Comparison of ENCODE assay signal across 24 cellular contexts in the genomic region with DNA sequence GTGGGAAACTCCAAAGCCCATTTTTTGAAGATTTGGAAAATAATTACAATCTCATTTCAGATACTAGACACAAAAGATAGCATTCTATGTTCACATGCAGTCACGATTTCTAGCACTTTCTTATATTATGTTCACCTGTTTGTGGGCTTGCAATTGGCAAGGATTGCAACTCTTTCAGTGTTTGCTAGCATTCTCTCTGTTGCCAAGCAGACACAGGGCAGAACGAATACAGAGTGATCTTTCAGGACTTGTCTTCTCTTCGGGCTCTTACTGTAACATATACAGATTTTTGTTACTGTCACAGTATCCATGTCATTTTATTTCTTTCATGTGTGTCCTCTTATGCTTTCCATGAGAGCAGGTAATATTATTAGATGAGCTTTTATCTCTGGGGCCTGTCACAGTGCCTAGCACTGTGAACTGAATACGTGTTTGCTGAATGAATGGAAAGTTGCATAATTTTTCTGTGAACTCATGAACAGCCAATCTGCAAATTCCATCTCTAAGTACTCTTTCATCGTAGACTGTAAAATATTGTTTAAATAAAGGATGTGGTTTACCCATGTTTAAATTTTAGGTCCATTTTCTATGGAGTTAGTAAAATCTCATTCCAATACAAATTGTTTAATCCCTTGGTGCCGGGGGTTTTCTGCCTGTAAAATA.
DNase-seq lines count a peak whose midpoint lies in the region; ATAC-seq, FAIRE-seq and TF ChIP-seq lines count a peak whose summit lies in the region.
"Had no signal": no experiment of that assay in that cellular context is flagged by ENCODE, and none has a peak within 500 bp of the region (broad histone marks: within the 10 kb centered on the region; RNA-seq: fewer than 3 reads in every experiment).

No MANE protein-coding gene starts in this region.

- intact Hi-C loops in HepG2 (cut with micrococcal nuclease; ENCODE audit: unreplicated experiment) (no loop called here), stomach (cut with DNase I; ENCODE audit: low total_unique reads) (no loop called here), sigmoid colon (cut with DNase I) (no loop called here)

- 2% methylated on average over 6 of the region's 6 CpGs for WGBS in HepG2 (ENCODE audit: low lambda C conversion rate)
- WGBS in stomach, 5 donors, result 58 to 75% (median 61%) methylated on average over 6 of the region's 6 CpGs
- WGBS in sigmoid colon, 2 donors, result 76 to 84% methylated on average over 6 of the region's 6 CpGs

- no peak overlapping the region for H3K4me3 Mint-ChIP-seq in astrocyte (ENCODE audit: unreplicated experiment)
- no peak overlapping the region for H3K4me3 Mint-ChIP-seq in stimulated activated naive CD8-positive, alpha-beta T cell treated with anti-CD3 and anti-CD28 coated beads, Interleukin-15, amount 100 ng/mL, for 72 hours
- H3K4me3 Mint-ChIP-seq: naive thymus-derived CD8-positive, alpha-beta T cell had no signal

- peaks cover 15% of the 10 kb centered on the region for H3K4me1 Mint-ChIP-seq in astrocyte (ENCODE audit: low read depth, unreplicated experiment)
- H3K4me1 Mint-ChIP-seq in stimulated activated naive CD8-positive, alpha-beta T cell treated with anti-CD3 and anti-CD28 coated beads, Interleukin-15, amount 100 ng/mL, for 72 hours, result no peaks in the 10 kb centered on the region
- H3K4me1 Mint-ChIP-seq: naive thymus-derived CD8-positive, alpha-beta T cell had no signal

- DNase-seq in HT-29 (ENCODE audit: low spot score) (peak; percentile 15), astrocyte (ENCODE audit: low read depth) (peak; percentile 33), HepG2 (ENCODE audit: low spot score) (peak; percentile 78), urothelium cell line (ENCODE audit: low spot score) (no peak), stomach (no peak), sigmoid colon (no peak)
- DNase-seq in stimulated activated naive CD8-positive, alpha-beta T cell treated with anti-CD3 and anti-CD28 coated beads, Interleukin-15, amount 100 ng/mL, for 72 hours, result no peak
- DNase-seq: activated CD4-positive, alpha-beta T cell treated with anti-CD3 and anti-CD28 coated beads for 4 hours; activated naive CD4-positive, alpha-beta T cell treated with anti-CD3 and anti-CD28 coated beads, Interleukin-2, amount 50 U/mL, for 16 hours; aorta; cerebellar nuclear complex; DMS79; effector CD8-positive, alpha-beta T cell; kidney; naive thymus-derived CD8-positive, alpha-beta T cell; NCI-H1092 treated with DMSO at 0.1 percent for 48 hours; NCI-H2029 treated with DMSO at 0.1 percent for 48 hours; ovary; T-helper 1 cell had no signal

- no peaks in the 10 kb centered on the region for H3K9me3 ChIP-seq in astrocyte (ENCODE audit: insufficient read depth, low read depth, low read length)
- H3K9me3 ChIP-seq in HepG2 (ENCODE audit: low read length), result no peaks in the 10 kb centered on the region
- H3K9me3 ChIP-seq in stomach, result no peaks in the 10 kb centered on the region
- H3K9me3 ChIP-seq in sigmoid colon, result no peaks in the 10 kb centered on the region
- H3K9me3 ChIP-seq: esophagus muscularis mucosa, ovary, right atrium auricular region, suprapubic skin had no signal

- POLR2A ChIA-PET in HepG2 (lab: Yijun Ruan, JAX), result interaction anchor here (0.8 to 1.2 kb wide), 5 partner anchors 9 to 239 kb away, joined by 3 to 5 read pairs (median 3); no protein-coding TSS in a partner anchor

- BruUV-seq in HepG2 (replicated peaks; lab: Mats Ljungman, UMichigan), result no TSS peak

- no peak overlapping the region for H3K4me3 ChIP-seq in astrocyte (ENCODE audit: insufficient read depth, low read depth, low read length)
- peak overlapping the region in 2 of 3 experiments; percentile 14 to 52; a peak in 2 of 6 replicates for H3K4me3 ChIP-seq in HepG2 (replicated peaks in 1 of 3; ENCODE audit: insufficient read depth in 1 of 3, low read depth in 2 of 3, low read length in 3 of 3)
- H3K4me3 ChIP-seq in stomach, result no peak overlapping the region
- H3K4me3 ChIP-seq in sigmoid colon, result no peak overlapping the region
- H3K4me3 ChIP-seq: esophagus muscularis mucosa, ovary, right atrium auricular region, suprapubic skin had no signal

- H3K79me2 ChIP-seq in astrocyte (ENCODE audit: insufficient read depth, low read length), result no peaks in the 10 kb centered on the region
- peaks cover 2% of the 10 kb centered on the region for H3K79me2 ChIP-seq in HepG2 (ENCODE audit: insufficient read depth, low read length)

- no peak for FAIRE-seq in astrocyte (lab: Jason Lieb, UNC)
- peak; percentile 28 for FAIRE-seq in HepG2 (lab: Jason Lieb, UNC)
- peak; percentile 46 for FAIRE-seq in urothelium cell line (lab: Jason Lieb, UNC)
- FAIRE-seq: GM12891, kidney had no signal

- TF ChIP-seq POLR2A in HepG2 (IDR thresholded peaks at IDR 0.05; ENCODE audit: insufficient read depth in 1 of 2, low read depth in 2 of 2, low read length in 2 of 2) (no peak), stomach (IDR thresholded peaks at IDR 0.05) (no peak), sigmoid colon (IDR thresholded peaks at IDR 0.05) (no peak)

- TF ChIP-seq CTCF in astrocyte (IDR thresholded peaks at IDR 0.05; ENCODE audit: insufficient read depth, low read depth, low read length), result no peak
- no peak for TF ChIP-seq CTCF in HepG2 (CRISPR knock-in tag; IDR thresholded peaks at IDR 0.05)
- no peak for TF ChIP-seq CTCF in stomach (IDR thresholded peaks at IDR 0.05)
- TF ChIP-seq CTCF in sigmoid colon (IDR thresholded peaks at IDR 0.05), result no peak

- H3K27ac ChIP-seq in astrocyte (ENCODE audit: low read depth, low read length) (no peak overlapping the region), HepG2 (ENCODE audit: extremely low read length, insufficient read depth, low read length) (peak overlapping the region; percentile 85), stomach (no peak overlapping the region), sigmoid colon (no peak overlapping the region)
- H3K27ac ChIP-seq: esophagus muscularis mucosa, KMS-11, ovary, right atrium auricular region, suprapubic skin had no signal

- peak overlapping the region; percentile 48 for H3K4me2 ChIP-seq in astrocyte (ENCODE audit: low read length)
- peak overlapping the region; percentile 65 for H3K4me2 ChIP-seq in HepG2 (ENCODE audit: low read depth, low read length)
- H3K4me2 ChIP-seq: KMS-11 had no signal

- in situ Hi-C loops in HepG2 (cut with HindIII; ENCODE audit: extremely low pct_ligation_motif_present, low pct_unique_long_range_greater_than_20kb), result no loop called here

- H3K36me3 ChIP-seq in astrocyte (ENCODE audit: insufficient read depth, low read length), result no peaks in the 10 kb centered on the region
- no peaks in the 10 kb centered on the region for H3K36me3 ChIP-seq in HepG2 (replicated peaks in 1 of 2; ENCODE audit: control insufficient read depth in 1 of 2, insufficient read depth in 2 of 2, low read length in 2 of 2)
- H3K36me3 ChIP-seq in stomach, result no peaks in the 10 kb centered on the region
- H3K36me3 ChIP-seq in sigmoid colon, result no peaks in the 10 kb centered on the region
- H3K36me3 ChIP-seq: esophagus muscularis mucosa, ovary, right atrium auricular region, suprapubic skin had no signal

- H2AFZ ChIP-seq in astrocyte (ENCODE audit: low read depth, low read length), result no peak overlapping the region
- no peak overlapping the region for H2AFZ ChIP-seq in HepG2 (ENCODE audit: low read length)

- peak; percentile 67 for ATAC-seq in HepG2
- no peak for ATAC-seq in stimulated activated naive CD8-positive, alpha-beta T cell treated with anti-CD3 and anti-CD28 coated beads, Interleukin-15, amount 100 ng/mL, for 72 hours
- ATAC-seq: naive thymus-derived CD8-positive, alpha-beta T cell had no signal

- H3K4me1 ChIP-seq in astrocyte (ENCODE audit: insufficient read depth, low read length) (peaks cover 10% of the 10 kb centered on the region), HepG2 (ENCODE audit: insufficient read depth, low read length) (peaks cover 81% of the 10 kb centered on the region), stomach (peaks cover 0 to 11% (median 2%) of the 10 kb centered on the region in 4 donors), sigmoid colon (no peaks in the 10 kb centered on the region)
- H3K4me1 ChIP-seq: esophagus muscularis mucosa, right atrium auricular region, suprapubic skin had no signal

- H3K9me3 Mint-ChIP-seq in astrocyte (ENCODE audit: unreplicated experiment), result no peaks in the 10 kb centered on the region
- H3K9me3 Mint-ChIP-seq in stimulated activated naive CD8-positive, alpha-beta T cell treated with anti-CD3 and anti-CD28 coated beads, Interleukin-15, amount 100 ng/mL, for 72 hours, result peaks cover 0 to 5% of the 10 kb centered on the region in 2 donors

- peak overlapping the region; percentile 41 for H3K27ac Mint-ChIP-seq in astrocyte (ENCODE audit: unreplicated experiment)
- no peak overlapping the region for H3K27ac Mint-ChIP-seq in stimulated activated naive CD8-positive, alpha-beta T cell treated with anti-CD3 and anti-CD28 coated beads, Interleukin-15, amount 100 ng/mL, for 72 hours
- H3K27ac Mint-ChIP-seq: naive thymus-derived CD8-positive, alpha-beta T cell had no signal

- CTCF ChIA-PET in HepG2 (lab: Yijun Ruan, JAX; ENCODE audit: low intra/inter-chr PET ratio, low total read pairs), result no interaction called here

- H3K27me3 ChIP-seq in astrocyte (ENCODE audit: insufficient read depth, low read length), result no peaks in the 10 kb centered on the region
- no peaks in the 10 kb centered on the region for H3K27me3 ChIP-seq in HepG2 (ENCODE audit: control insufficient read depth in 1 of 2, insufficient read depth in 2 of 2, low read length in 2 of 2)
- no peaks in the 10 kb centered on the region for H3K27me3 ChIP-seq in stomach
- no peaks in the 10 kb centered on the region for H3K27me3 ChIP-seq in sigmoid colon
- H3K27me3 ChIP-seq: esophagus muscularis mucosa, ovary, right atrium auricular region, suprapubic skin had no signal

- H3K9ac ChIP-seq in astrocyte (ENCODE audit: low read length) (no peak overlapping the region), HepG2 (ENCODE audit: insufficient read depth, low read depth, low read length) (peak overlapping the region; percentile 67)
- H3K9ac ChIP-seq: KMS-11 had no signal

- no peaks in the 10 kb centered on the region for H3K27me3 Mint-ChIP-seq in astrocyte (ENCODE audit: low read depth, unreplicated experiment)
- H3K27me3 Mint-ChIP-seq in stimulated activated naive CD8-positive, alpha-beta T cell treated with anti-CD3 and anti-CD28 coated beads, Interleukin-15, amount 100 ng/mL, for 72 hours, result no peaks in the 10 kb centered on the region

- peak; percentile 49 to 81; a peak in 2 of 4 replicates for TF ChIP-seq EP300 in HepG2 (IDR thresholded peaks at IDR 0.05; ENCODE audit: low read depth in 2 of 2, low read length in 2 of 2)
- no peak for TF ChIP-seq EP300 in HepG2 (CRISPR knock-in tag; IDR thresholded peaks at IDR 0.05; ENCODE audit: borderline replicate concordance)
- TF ChIP-seq EP300 in stomach (IDR thresholded peaks at IDR 0.05), result no peak
- no peak for TF ChIP-seq EP300 in sigmoid colon (IDR thresholded peaks at IDR 0.05)

- H3K36me3 Mint-ChIP-seq in astrocyte (ENCODE audit: low read depth, unreplicated experiment), result no peaks in the 10 kb centered on the region
- H3K36me3 Mint-ChIP-seq: naive thymus-derived CD8-positive, alpha-beta T cell had no signal

- H4K20me1 ChIP-seq in astrocyte (ENCODE audit: insufficient read depth, low read length) (no peaks in the 10 kb centered on the region), HepG2 (ENCODE audit: insufficient read depth, low read length) (no peaks in the 10 kb centered on the region)

- TF ChIP-seq RAD21 in HepG2 (CRISPR knock-in tag; IDR thresholded peaks at IDR 0.05), result no peak

TF ChIP-seq in HepG2, 621 proteins besides CTCF, POLR2A, EP300 and RAD21 (continues in another document):
- no peak for TF ChIP-seq ZNF317 (CRISPR knock-in tag; IDR thresholded peaks at IDR 0.05)
- peak; percentile 79 for TF ChIP-seq ISL2 (CRISPR knock-in tag; IDR thresholded peaks at IDR 0.05)

Comparison
In these comparisons a context has a peak if more than half of its experiments do, and no peak if none do; other contexts are left out.
1. DNase-seq: peak in HT-29 (single experiment), astrocyte (single experiment) and HepG2 (single experiment); none in urothelium cell line (single experiment), stomach (single experiment), sigmoid colon (single experiment) and stimulated activated naive CD8-positive, alpha-beta T cell treated with anti-CD3 and anti-CD28 coated beads, Interleukin-15, amount 100 ng/mL, for 72 hours (0 of 2).
2. H3K4me3 ChIP-seq: peak in HepG2 (2 of 3); none in astrocyte (single experiment), stomach (0 of 4) and sigmoid colon (0 of 4).